Comparison of ENCODE assay signal across 8 cellular contexts in genomic region chr20:57388953-57389694, GRCh38. TPM values are rescaled to one million over a fixed set of nuclear protein-coding genes. Genes with fewer than 3 reads are reported as not detected.
DNase-seq lines count a peak whose midpoint lies in the region; TF ChIP-seq lines count a peak whose summit lies in the region.

No MANE protein-coding gene starts in this region.

- DNase-seq in GM12865 (ENCODE audit: low read depth) = peak; percentile 86
- DNase-seq in HPDE6-E6E7 (ENCODE audit: extremely low spot score) = peak; percentile 89
- peak; percentile 75 for DNase-seq in T-helper 2 cell treated with Interferon-gamma antibody and Interleukin-4, amounts not matched to agents 5 μg/mL and 100 μg/mL, for 36 hours (ENCODE audit: low spot score)
- DNase-seq in mammary epithelial cell = peak; percentile 58
- peak; percentile 83 for DNase-seq in iPS-NIHi7 (ENCODE audit: extremely low spot score)
- DNase-seq in stimulated activated CD4-positive, alpha-beta T cell treated with anti-CD3 and anti-CD28 coated beads, Interleukin-12 subunit alpha, Interleukin-12 subunit beta, amount 100 ng/mL, for 4 hours = peak; percentile 71
- DNase-seq in mesenteric fat pad (ENCODE audit: low spot score) = no peak
- no peak for DNase-seq in D341Med (ENCODE audit: low spot score)

- in situ Hi-C loops in mammary epithelial cell (cut with MboI; ENCODE audit: low sequenced_read_pairs in 2 of 2) = loop anchor here (5.0 to 25.0 kb wide), 2 partner anchors 108 to 823 kb away; no protein-coding TSS in a partner anchor

- H3K9me3 Mint-ChIP-seq in T-helper 2 cell treated with Interferon-gamma antibody and Interleukin-4, amounts not matched to agents 5 μg/mL and 100 μg/mL, for 36 hours = no peaks in the 10 kb centered on the region

- WGBS in mammary epithelial cell (ENCODE audit: low coverage, missing lambda C conversion rate) = no CpG with 5 or more reads among the region's 57 CpGs

- no peaks in the 10 kb centered on the region for H3K27me3 ChIP-seq in mammary epithelial cell (ENCODE audit: insufficient read depth, low read length)

- no peaks in the 10 kb centered on the region for H3K36me3 ChIP-seq in mammary epithelial cell (ENCODE audit: insufficient read depth, low read length)

- H3K4me2 ChIP-seq in mammary epithelial cell (ENCODE audit: insufficient read depth, low read depth, low read length) = peak overlapping the region; percentile 79

- H3K9me3 ChIP-seq in mammary epithelial cell (replicated peaks; ENCODE audit: insufficient read depth, low read length) = no peaks in the 10 kb centered on the region

- H4K20me1 ChIP-seq in mammary epithelial cell (ENCODE audit: insufficient read depth, low read length) = no peaks in the 10 kb centered on the region

- dilution Hi-C loops in mammary epithelial cell (cut with HindIII; ENCODE audit: low sequenced_read_pairs) = no loop called here

- peak; percentile 47 for TF ChIP-seq CTCF in GM12865 (IDR thresholded peaks at IDR 0.05; ENCODE audit: insufficient read depth, low read depth, low read length, missing control alignments)
- TF ChIP-seq CTCF in mammary epithelial cell (conservative IDR thresholded peaks at IDR 0.05 in 1 of 2, IDR thresholded peaks at IDR 0.05 in 1 of 2; ENCODE audit: extremely low read depth in 1 of 2, insufficient read depth in 1 of 2, low read depth in 1 of 2, low read length in 2 of 2) = peak in 1 of 2 donors; percentile 26

- intact Hi-C loops in mammary epithelial cell (cut with micrococcal nuclease) = loop anchor here (2.0 to 10.0 kb wide), 2 partner anchors 46 to 206 kb away; no protein-coding TSS in a partner anchor

- peak overlapping the region; percentile 77 for H2AFZ ChIP-seq in mammary epithelial cell (ENCODE audit: low read depth, low read length)

- peaks cover 23% of the 10 kb centered on the region for H3K4me1 Mint-ChIP-seq in T-helper 2 cell treated with Interferon-gamma antibody and Interleukin-4, amounts not matched to agents 5 μg/mL and 100 μg/mL, for 36 hours (ENCODE audit: low read depth)

- no TSS peak for BruUV-seq in mammary epithelial cell (replicated peaks; lab: Mats Ljungman, UMichigan)

- peak overlapping the region; percentile 84 for H3K4me3 Mint-ChIP-seq in T-helper 2 cell treated with Interferon-gamma antibody and Interleukin-4, amounts not matched to agents 5 μg/mL and 100 μg/mL, for 36 hours

- no peaks in the 10 kb centered on the region for H3K79me2 ChIP-seq in mammary epithelial cell (ENCODE audit: insufficient read depth, low read length)

- H3K4me3 ChIP-seq in GM12865 (ENCODE audit: low read depth, low read length) (peak overlapping the region; percentile 78), mammary epithelial cell (replicated peaks in 1 of 3; ENCODE audit: insufficient read depth in 1 of 3, low read depth in 2 of 3, low read length in 3 of 3) (peak overlapping the region in 1 of 3 experiments; percentile 22)

- peaks cover 20% of the 10 kb centered on the region for H3K4me1 ChIP-seq in mammary epithelial cell (ENCODE audit: insufficient read depth, low read length)

- CTCF ChIA-PET in mammary epithelial cell (lab: Charles Lee; ENCODE audit: low non-redundant PET) = no interaction called here

- no peak overlapping the region for H3K27ac ChIP-seq in mammary epithelial cell (ENCODE audit: insufficient read depth, low read depth, low read length)

- H3K27me3 Mint-ChIP-seq in T-helper 2 cell treated with Interferon-gamma antibody and Interleukin-4, amounts not matched to agents 5 μg/mL and 100 μg/mL, for 36 hours (ENCODE audit: low read depth) = no peaks in the 10 kb centered on the region

- peak overlapping the region; percentile 92 for H3K27ac Mint-ChIP-seq in T-helper 2 cell treated with Interferon-gamma antibody and Interleukin-4, amounts not matched to agents 5 μg/mL and 100 μg/mL, for 36 hours

- H3K36me3 Mint-ChIP-seq in T-helper 2 cell treated with Interferon-gamma antibody and Interleukin-4, amounts not matched to agents 5 μg/mL and 100 μg/mL, for 36 hours (ENCODE audit: low read depth) = peaks cover 26% of the 10 kb centered on the region

- no peak overlapping the region for H3K9ac ChIP-seq in mammary epithelial cell (ENCODE audit: insufficient read depth, low read length)

RNA-seq across cellular contexts. Expression of gene RBM38, which starts 2.1 kb away (rescaled TPM):
- total RNA-seq in mammary epithelial cell = 10 to 100 TPM; 16.2 to 21.2 TPM
- polyA plus RNA-seq in mammary epithelial cell = 15.4 TPM
- polyA minus RNA-seq in mammary epithelial cell = 5.9 TPM
- 16.9 TPM for total RNA-seq in mesenteric fat pad

RNA-seq across cellular contexts. Expression of gene RAE1, which starts 38.1 kb away (rescaled TPM):
- total RNA-seq in mammary epithelial cell = 10 to 100 TPM; 30.2 to 34.7 TPM
- polyA plus RNA-seq in mammary epithelial cell = 42.3 TPM
- polyA minus RNA-seq in mammary epithelial cell = 38.7 TPM
- total RNA-seq in mesenteric fat pad = 18.0 TPM

RNA-seq across cellular contexts. Expression of gene SPO11, which starts 59.5 kb away (rescaled TPM):
- not detected for total RNA-seq in mammary epithelial cell
- not detected for polyA plus RNA-seq in mammary epithelial cell
- polyA minus RNA-seq in mammary epithelial cell = not detected
- total RNA-seq in mesenteric fat pad = not detected

Comparison
In these comparisons a context has a peak if more than half of its experiments do, and no peak if none do; other contexts are left out.
1. DNase-seq: peak in GM12865 (single experiment), HPDE6-E6E7 (single experiment), T-helper 2 cell treated with Interferon-gamma antibody and Interleukin-4, amounts not matched to agents 5 μg/mL and 100 μg/mL, for 36 hours (single experiment), mammary epithelial cell (single experiment), iPS-NIHi7 (single experiment) and stimulated activated CD4-positive, alpha-beta T cell treated with anti-CD3 and anti-CD28 coated beads, Interleukin-12 subunit alpha, Interleukin-12 subunit beta, amount 100 ng/mL, for 4 hours (single experiment); none in mesenteric fat pad (single experiment) and D341Med (single experiment).